In genomic region chr20:8782804-8783203, GRCh38 we compare ENCODE assay signal across 22 cellular contexts.
DNase-seq lines count a peak whose midpoint lies in the region; ATAC-seq and TF ChIP-seq lines count a peak whose summit lies in the region.
"Had no signal": no experiment of that assay in that cellular context is flagged by ENCODE, and none has a peak within 500 bp of the region (broad histone marks: within the 10 kb centered on the region; RNA-seq: fewer than 3 reads in every experiment).

No MANE protein-coding gene starts in this region.

- peaks cover 30% of the 10 kb centered on the region for H3K4me1 Mint-ChIP-seq in HFFc6 (ENCODE audit: low read depth)
- no peaks in the 10 kb centered on the region for H3K4me1 Mint-ChIP-seq in activated T-cell treated with anti-CD3 and anti-CD28 coated beads, Interleukin-2, amount 50 U/mL, for 4 hours (ENCODE audit: low read depth)
- H3K4me1 Mint-ChIP-seq: activated CD4-positive, alpha-beta T cell treated with anti-CD3 and anti-CD28 coated beads, Interleukin-2, amount 10 ng/mL, durations not matched to agents 24 days and 14 days; immature natural killer cell; natural killer cell had no signal

- no peaks in the 10 kb centered on the region; the same call in none of the 2 replicates for H3K27me3 Mint-ChIP-seq in HFFc6 (ENCODE audit: insufficient read depth)
- no peaks in the 10 kb centered on the region for H3K27me3 Mint-ChIP-seq in activated T-cell treated with anti-CD3 and anti-CD28 coated beads, Interleukin-2, amount 50 U/mL, for 4 hours (ENCODE audit: low read depth)
- H3K27me3 Mint-ChIP-seq: activated CD4-positive, alpha-beta T cell treated with anti-CD3 and anti-CD28 coated beads, Interleukin-2, amount 10 ng/mL, durations not matched to agents 24 days and 14 days; dendritic cell treated with granulocyte-macrophage colony-stimulating factor and Interleukin-4, amounts not matched to agents 40 ng/mL and 50 ng/mL, for 4 days had no signal

- H3K4me3 Mint-ChIP-seq in HFFc6 = peak overlapping the region; percentile 1; the same call in 1 of the 2 replicates
- H3K4me3 Mint-ChIP-seq in activated T-cell treated with anti-CD3 and anti-CD28 coated beads, Interleukin-2, amount 50 U/mL, for 4 hours = no peak overlapping the region
- H3K4me3 Mint-ChIP-seq: activated CD4-positive, alpha-beta T cell treated with anti-CD3 and anti-CD28 coated beads, Interleukin-2, amount 10 ng/mL, durations not matched to agents 24 days and 14 days; dendritic cell treated with granulocyte-macrophage colony-stimulating factor and Interleukin-4, amounts not matched to agents 40 ng/mL and 50 ng/mL, for 4 days; immature natural killer cell; natural killer cell had no signal

- H3K27ac Mint-ChIP-seq in HFFc6 = peak overlapping the region; percentile 71
- H3K27ac Mint-ChIP-seq: activated CD4-positive, alpha-beta T cell treated with anti-CD3 and anti-CD28 coated beads, Interleukin-2, amount 10 ng/mL, durations not matched to agents 24 days and 14 days; dendritic cell treated with granulocyte-macrophage colony-stimulating factor and Interleukin-4, amounts not matched to agents 40 ng/mL and 50 ng/mL, for 4 days; immature natural killer cell; natural killer cell had no signal

- TF ChIP-seq CTCF in HFFc6 (IDR thresholded peaks at IDR 0.05) (no peak), cardiac fibroblast (IDR thresholded peaks at IDR 0.05; ENCODE audit: low read depth, low read length) (no peak)

- peak; percentile 40 for DNase-seq in HFFc6
- peak; percentile 82 to 89 for DNase-seq in cardiac fibroblast (ENCODE audit: low read depth in 2 of 2)
- peak; percentile 3 for DNase-seq in foreskin melanocyte
- DNase-seq in stromal cell of bone marrow (ENCODE audit: low read depth) = peak; percentile 82
- no peak for DNase-seq in NCI-H446 treated with DMSO at 0.1 percent for 48 hours (lab: John Stamatoyannopoulos, UW)
- DNase-seq in activated T-cell treated with anti-CD3 and anti-CD28 coated beads, Interleukin-2, amount 50 U/mL, for 4 hours = no peak
- no peak for DNase-seq in epidermal melanocyte (ENCODE audit: insufficient read length, low spot score)
- no peak for DNase-seq in NK-92 treated with Interleukin-12 subunit alpha and Interleukin-12 subunit beta, amount 100 ng/mL, for 24 hours (lab: John Stamatoyannopoulos, UW)
- DNase-seq: activated CD4-positive, alpha-beta T cell treated with anti-CD3 and anti-CD28 coated beads, Interleukin-2, amount 10 ng/mL, durations not matched to agents 24 days and 14 days; activated naive CD4-positive, alpha-beta T cell treated with Interleukin-2 at 50 U/mL for 16 hours; C1 segment of cervical spinal cord; GF-D8; head of caudate nucleus; immature natural killer cell; MM.1S; natural killer cell; NCI-H187; NCI-H345; RPMI8226; thyroid gland had no signal

- peaks cover 4% of the 10 kb centered on the region; the same call in 1 of the 2 replicates for H3K36me3 Mint-ChIP-seq in HFFc6 (ENCODE audit: low read depth)
- peaks cover 2% of the 10 kb centered on the region for H3K36me3 Mint-ChIP-seq in activated T-cell treated with anti-CD3 and anti-CD28 coated beads, Interleukin-2, amount 50 U/mL, for 4 hours (ENCODE audit: insufficient read depth)
- H3K36me3 Mint-ChIP-seq: natural killer cell had no signal

- ATAC-seq in activated T-cell treated with anti-CD3 and anti-CD28 coated beads, Interleukin-2, amount 50 U/mL, for 4 hours = no peak
- ATAC-seq: natural killer cell had no signal

- no peaks in the 10 kb centered on the region for H3K9me3 Mint-ChIP-seq in HFFc6
- no peaks in the 10 kb centered on the region for H3K9me3 Mint-ChIP-seq in activated T-cell treated with anti-CD3 and anti-CD28 coated beads, Interleukin-2, amount 50 U/mL, for 4 hours
- H3K9me3 Mint-ChIP-seq: activated CD4-positive, alpha-beta T cell treated with anti-CD3 and anti-CD28 coated beads, Interleukin-2, amount 10 ng/mL, durations not matched to agents 24 days and 14 days; immature natural killer cell; natural killer cell had no signal

- H3K4me3 ChIP-seq in cardiac fibroblast (replicated peaks in 1 of 2; ENCODE audit: low read depth in 2 of 2, low read length in 2 of 2) = no peak overlapping the region
- H3K4me3 ChIP-seq: lung, thyroid gland had no signal

Comparison
In these comparisons a context has a peak if more than half of its experiments do, and no peak if none do; other contexts are left out.
1. DNase-seq: peak in HFFc6 (single experiment), cardiac fibroblast (2 of 2), foreskin melanocyte (single experiment) and stromal cell of bone marrow (single experiment); none in NCI-H446 treated with DMSO at 0.1 percent for 48 hours (single experiment), activated T-cell treated with anti-CD3 and anti-CD28 coated beads, Interleukin-2, amount 50 U/mL, for 4 hours (single experiment), epidermal melanocyte (single experiment) and NK-92 treated with Interleukin-12 subunit alpha and Interleukin-12 subunit beta, amount 100 ng/mL, for 24 hours (single experiment).